Comparison of ENCODE assay signal across 8 cellular contexts in genomic region chr12:98504368-98504617, GRCh38. TPM values are rescaled to one million over a fixed set of nuclear protein-coding genes. Genes with fewer than 3 reads are reported as not detected.
DNase-seq lines count a peak whose midpoint lies in the region; ATAC-seq and TF ChIP-seq lines count a peak whose summit lies in the region.

No MANE protein-coding gene starts in this region.

- H3K27ac Mint-ChIP-seq in activated CD4-positive, alpha-beta T cell treated with anti-CD3 and anti-CD28 coated beads for 36 hours, result peak overlapping the region; percentile 99
- H3K27ac Mint-ChIP-seq in MCF 10A (ENCODE audit: low read depth, unreplicated experiment), result peak overlapping the region; percentile 98
- peak overlapping the region; percentile 96 to 100 (median 98) for H3K27ac Mint-ChIP-seq in naive thymus-derived CD8-positive, alpha-beta T cell

- peaks cover 7% of the 10 kb centered on the region for H3K36me3 Mint-ChIP-seq in activated CD4-positive, alpha-beta T cell treated with anti-CD3 and anti-CD28 coated beads for 36 hours (ENCODE audit: low read depth)
- peaks cover 21% of the 10 kb centered on the region for H3K36me3 Mint-ChIP-seq in MCF 10A (ENCODE audit: insufficient read depth, unreplicated experiment)
- peaks cover 0 to 10% (median 6%) of the 10 kb centered on the region in 3 donors for H3K36me3 Mint-ChIP-seq in naive thymus-derived CD8-positive, alpha-beta T cell

- no peak for TF ChIP-seq CTCF in MCF 10A (IDR thresholded peaks at IDR 0.05; ENCODE audit: unreplicated experiment)

- peaks cover 2% of the 10 kb centered on the region for H3K27me3 Mint-ChIP-seq in activated CD4-positive, alpha-beta T cell treated with anti-CD3 and anti-CD28 coated beads for 36 hours
- no peaks in the 10 kb centered on the region for H3K27me3 Mint-ChIP-seq in MCF 10A (ENCODE audit: insufficient read depth, unreplicated experiment)
- peaks cover 0 to 9% (median 0%) of the 10 kb centered on the region in 5 donors for H3K27me3 Mint-ChIP-seq in naive thymus-derived CD8-positive, alpha-beta T cell

- CTCF ChIA-PET in activated CD4-positive, alpha-beta T cell treated with anti-CD3 and anti-CD28 coated beads for 36 hours (lab: Charles Lee), result interaction anchor here (2.1 kb wide), 1 partner anchor 9 kb away, joined by 9 read pairs; no protein-coding TSS in a partner anchor
- CTCF ChIA-PET in MCF 10A (lab: Yijun Ruan, JAX), result interaction anchor here (0.7 kb wide), 1 partner anchor 12 kb away, joined by 3 read pairs; no protein-coding TSS in a partner anchor

- H3K4me3 Mint-ChIP-seq in activated CD4-positive, alpha-beta T cell treated with anti-CD3 and anti-CD28 coated beads for 36 hours, result peak overlapping the region; percentile 84
- H3K4me3 Mint-ChIP-seq in MCF 10A (ENCODE audit: unreplicated experiment), result peak overlapping the region; percentile 94
- H3K4me3 Mint-ChIP-seq in naive thymus-derived CD8-positive, alpha-beta T cell, result peak overlapping the region; percentile 84 to 99 (median 97)

- POLR2A ChIA-PET in activated CD4-positive, alpha-beta T cell treated with anti-CD3 and anti-CD28 coated beads for 36 hours (lab: Charles Lee), result interaction anchor here (2.1 kb wide), 1 partner anchor 11 kb away, joined by 19 read pairs; the partner anchor contains the start of gene TMPO
- POLR2A ChIA-PET in MCF 10A (lab: Yijun Ruan, JAX), result interaction anchor here (1.0 to 3.7 kb wide), 2 partner anchors 11 to 13 kb away, joined by 3 to 52 read pairs; partner anchors contain the start of gene TMPO
- POLR2A ChIA-PET in naive thymus-derived CD8-positive, alpha-beta T cell (lab: Charles Lee), result interaction anchor here (1.1 to 8.1 kb wide), 3 partner anchors 11 to 140 kb away, joined by 4 to 142 read pairs (median 4); partner anchors contain the start of genes IKBIP and TMPO

- intact Hi-C loops in activated CD4-positive, alpha-beta T cell treated with anti-CD3 and anti-CD28 coated beads for 36 hours (cut with DNase I, micrococcal nuclease), result loop anchor here in 1 of 2 experiments (5.0 kb wide), 2 partner anchors 1638 to 1763 kb away; partner anchors contain the start of genes BLTP3B, DEPDC4 and SCYL2
- intact Hi-C loops in MCF 10A (cut with micrococcal nuclease), result no loop called here
- intact Hi-C loops in posterior vena cava (cut with DNase I), result no loop called here

- BruUV-seq in MCF 10A (replicated peaks; lab: Mats Ljungman, UMichigan), result TSS peak; percentile 65

- peaks cover 2% of the 10 kb centered on the region for H3K9me3 Mint-ChIP-seq in activated CD4-positive, alpha-beta T cell treated with anti-CD3 and anti-CD28 coated beads for 36 hours (ENCODE audit: low read depth)
- no peaks in the 10 kb centered on the region for H3K9me3 Mint-ChIP-seq in MCF 10A (ENCODE audit: unreplicated experiment)
- peaks cover 0 to 14% (median 0%) of the 10 kb centered on the region in 9 donors for H3K9me3 Mint-ChIP-seq in naive thymus-derived CD8-positive, alpha-beta T cell

- peak; percentile 0 for ATAC-seq in activated CD4-positive, alpha-beta T cell treated with anti-CD3 and anti-CD28 coated beads for 36 hours
- ATAC-seq in HG03469 (IDR thresholded peaks at IDR 0.05; ENCODE audit: unreplicated experiment), result peak; percentile 7
- ATAC-seq in naive thymus-derived CD8-positive, alpha-beta T cell, result no peak

- no peak for DNase-seq in activated CD4-positive, alpha-beta T cell treated with anti-CD3 and anti-CD28 coated beads for 36 hours
- no peak for DNase-seq in activated CD4-positive, alpha-beta T cell treated with anti-CD3 and anti-CD28 coated beads for 1 hour
- no peak for DNase-seq in MCF 10A (ENCODE audit: unreplicated experiment)
- DNase-seq in naive thymus-derived CD8-positive, alpha-beta T cell, result no peak
- DNase-seq in posterior vena cava (ENCODE audit: low spot score), result no peak
- no peak for DNase-seq in globus pallidus (ENCODE audit: low spot score)
- no peak for DNase-seq in activated CD4-positive, CD25-positive, alpha-beta regulatory T cell (lab: John Stamatoyannopoulos, UW)

- peaks cover 37% of the 10 kb centered on the region for H3K4me1 Mint-ChIP-seq in activated CD4-positive, alpha-beta T cell treated with anti-CD3 and anti-CD28 coated beads for 36 hours
- H3K4me1 Mint-ChIP-seq in MCF 10A (ENCODE audit: insufficient read depth, unreplicated experiment), result no peaks in the 10 kb centered on the region
- peaks cover 15 to 28% (median 20%) of the 10 kb centered on the region in 4 donors for H3K4me1 Mint-ChIP-seq in naive thymus-derived CD8-positive, alpha-beta T cell

RNA-seq across cellular contexts. Expression of gene TMPO, which starts 11.1 kb away (rescaled TPM):
- total RNA-seq in activated CD4-positive, alpha-beta T cell treated with anti-CD3 and anti-CD28 coated beads for 36 hours, result 100 to 1,000 TPM; 328 to 429 TPM
- total RNA-seq in MCF 10A (2022) (44.9 and 62.5 TPM in 2 replicates), posterior vena cava (10 to 100 TPM; 25.8 to 28.0 TPM)
- total RNA-seq in naive thymus-derived CD8-positive, alpha-beta T cell, result 100 to 1,000 TPM; 168 to 174 TPM
- 10 to 100 TPM; 49.3 to 61.1 (median 58.6) TPM for polyA plus RNA-seq in naive thymus-derived CD8-positive, alpha-beta T cell

Comparison
In these comparisons a context has a peak if more than half of its experiments do, and no peak if none do; other contexts are left out.
1. ATAC-seq: peak in activated CD4-positive, alpha-beta T cell treated with anti-CD3 and anti-CD28 coated beads for 36 hours (single experiment) and HG03469 (single experiment); none in naive thymus-derived CD8-positive, alpha-beta T cell (0 of 2).
2. Peak in every context shown above with its lines, with median percentiles within 50 percentile points of each other: H3K27ac Mint-ChIP-seq and H3K4me3 Mint-ChIP-seq.